8 cellular contexts compared by ENCODE assay signal in genomic region chr19:42268704-42269517, GRCh38. TPM values are rescaled to one million over a fixed set of nuclear protein-coding genes. Genes with fewer than 3 reads are reported as not detected.
DNase-seq lines count a peak whose midpoint lies in the region; TF ChIP-seq lines count a peak whose summit lies in the region.

Gene CIC (plus strand): TSS chr19:42269252. CDS start chr19:42271784, 2,532 bp downstream.

- peak; percentile 100 for DNase-seq in DMS79 treated with DMSO at 0.1 percent for 48 hours (lab: John Stamatoyannopoulos, UW)
- peak; percentile 100 for DNase-seq in H4 (ENCODE audit: low spot score)
- peak; percentile 99 for DNase-seq in LNCaP clone FGC (ENCODE audit: low read depth)
- peak; percentile 98 for DNase-seq in RPMI8226
- peak; percentile 96 to 98 for DNase-seq in activated T-helper 1 cell treated with anti-CD3 and anti-CD28 coated beads, Interleukin-2, amount 50 U/mL, for 16 hours (ENCODE audit: low read depth in 1 of 2, low spot score in 1 of 2)
- peak; percentile 100 for DNase-seq in esophagus squamous epithelium (lab: John Stamatoyannopoulos, UW)
- DNase-seq in stimulated activated CD8-positive, alpha-beta memory T cell treated with anti-CD3 and anti-CD28 coated beads, Interleukin-7, amount 100 ng/mL, for 4 hours (ENCODE audit: low read depth in 2 of 2), result peak; percentile 99 to 100

- H3K9me3 ChIP-seq in esophagus squamous epithelium (no peaks in the 10 kb centered on the region), muscle layer of duodenum (ENCODE audit: control insufficient read depth in 1 of 2, low read length in 2 of 2) (no peaks in the 10 kb centered on the region)

- H3K4me1 ChIP-seq in esophagus squamous epithelium (peaks cover 22 to 45% (median 28%) of the 10 kb centered on the region in 3 donors), muscle layer of duodenum (ENCODE audit: control insufficient read depth in 1 of 2, insufficient read depth in 2 of 2, low read length in 2 of 2) (peaks cover 10 to 29% of the 10 kb centered on the region in 2 donors)

- H3K27me3 ChIP-seq in esophagus squamous epithelium (no peaks in the 10 kb centered on the region), muscle layer of duodenum (ENCODE audit: low read depth, low read length) (no peaks in the 10 kb centered on the region)

- TF ChIP-seq POLR2A in esophagus squamous epithelium (IDR thresholded peaks at IDR 0.05), result peak in 1 of 4 donors; percentile 30

- TF ChIP-seq CTCF in LNCaP clone FGC (IDR thresholded peaks at IDR 0.05; ENCODE audit: control insufficient read depth, extremely low read depth, insufficient read depth) (no peak), esophagus squamous epithelium (IDR thresholded peaks at IDR 0.05) (no peak)

- intact Hi-C loops in esophagus squamous epithelium (cut with DNase I), result no loop called here

- peak within 1 kb of the TSS; percentile 97 to 100 (median 98) for H3K27ac ChIP-seq in esophagus squamous epithelium
- H3K27ac ChIP-seq in muscle layer of duodenum (ENCODE audit: low read length), result peak within 1 kb of the TSS; percentile 98

- WGBS in esophagus squamous epithelium, 2 donors, result 0% methylated on average over 7 to 14 of the region's 53 CpGs

- peaks cover 20 to 24% (median 21%) of the 10 kb centered on the region in 3 donors for H3K36me3 ChIP-seq in esophagus squamous epithelium
- peaks cover 0 to 38% of the 10 kb centered on the region in 2 donors for H3K36me3 ChIP-seq in muscle layer of duodenum (ENCODE audit: control insufficient read depth in 1 of 2, insufficient read depth in 2 of 2, low read length in 2 of 2)

- H3K4me3 ChIP-seq in LNCaP clone FGC (ENCODE audit: low read depth, low read length), result peak within 1 kb of the TSS; percentile 64
- peak within 1 kb of the TSS; percentile 61 to 98 (median 74) for H3K4me3 ChIP-seq in esophagus squamous epithelium
- peak within 1 kb of the TSS; percentile 73 to 81 for H3K4me3 ChIP-seq in muscle layer of duodenum (ENCODE audit: low read depth in 1 of 2, low read length in 2 of 2)

RNA-seq across cellular contexts. Expression of gene CIC, which starts in this region (rescaled TPM):
- 10.8 and 12.1 TPM in 2 replicates for total RNA-seq in H4 (2014; rRNA removed; shearing (Covaris generic))
- 10 to 100 TPM; 25.1 to 54.9 (median 27.9) TPM for total RNA-seq in esophagus squamous epithelium

Comparison
In these comparisons a context has a peak if more than half of its experiments do, and no peak if none do; other contexts are left out.
1. Peak in every context shown above with its lines: DNase-seq, H3K4me3 ChIP-seq and H3K27ac ChIP-seq.